In genomic region chr13:90868321-90868920, GRCh38 we compare ENCODE assay signal across 8 cellular contexts.
DNase-seq lines count a peak whose midpoint lies in the region; ATAC-seq, FAIRE-seq and TF ChIP-seq lines count a peak whose summit lies in the region.

No MANE protein-coding gene starts in this region.

- TF ChIP-seq CTCF in esophagus muscularis mucosa (IDR thresholded peaks at IDR 0.05): peak; percentile 34 to 59 (median 47)

- no peaks in the 10 kb centered on the region for H3K4me1 ChIP-seq in esophagus muscularis mucosa
- H3K4me1 ChIP-seq in small intestine (ENCODE audit: control insufficient read depth in 2 of 2, insufficient read depth in 1 of 2, low read depth in 1 of 2, low read length in 1 of 2): no peaks in the 10 kb centered on the region

- no peak overlapping the region for H3K4me3 ChIP-seq in esophagus muscularis mucosa
- H3K4me3 ChIP-seq in small intestine (ENCODE audit: low read depth in 1 of 2, low read length in 2 of 2): no peak overlapping the region

- no peak overlapping the region for H3K27ac ChIP-seq in esophagus muscularis mucosa (replicated peaks in 1 of 4)
- H3K27ac ChIP-seq in small intestine (ENCODE audit: low read depth in 1 of 2, low read length in 1 of 2): no peak overlapping the region

- TF ChIP-seq EP300 in esophagus muscularis mucosa (IDR thresholded peaks at IDR 0.05): no peak

- H3K9me3 ChIP-seq in esophagus muscularis mucosa (no peaks in the 10 kb centered on the region), small intestine (ENCODE audit: control insufficient read depth, low read depth) (no peaks in the 10 kb centered on the region)

- intact Hi-C loops in esophagus muscularis mucosa (cut with DNase I): no loop called here

- no peak for FAIRE-seq in small intestine (lab: Jason Lieb, UNC)

- no peaks in the 10 kb centered on the region for H3K27me3 ChIP-seq in esophagus muscularis mucosa
- no peaks in the 10 kb centered on the region for H3K27me3 ChIP-seq in small intestine (ENCODE audit: control insufficient read depth in 2 of 2, insufficient read depth in 2 of 2, low read length in 2 of 2)

- TF ChIP-seq POLR2A in esophagus muscularis mucosa (IDR thresholded peaks at IDR 0.05; ENCODE audit: low read depth): no peak

- no peaks in the 10 kb centered on the region for H3K36me3 ChIP-seq in esophagus muscularis mucosa
- H3K36me3 ChIP-seq in small intestine (ENCODE audit: control insufficient read depth in 2 of 2, insufficient read depth in 2 of 2, low read length in 2 of 2): no peaks in the 10 kb centered on the region

- 66% methylated on average over 2 of the region's 2 CpGs for WGBS in esophagus muscularis mucosa
- 58 to 64% (median 60%) methylated on average over 2 of the region's 2 CpGs for WGBS in small intestine, 3 donors

- no peak for ATAC-seq in GM18520 (IDR thresholded peaks at IDR 0.05; ENCODE audit: unreplicated experiment)

- DNase-seq in NCI-H2227 (lab: John Stamatoyannopoulos, UW; ENCODE audit: unreplicated experiment) (peak; percentile 11), NCI-H2227 treated with DMSO at 0.1 percent for 48 hours (lab: John Stamatoyannopoulos, UW) (no peak), NCI-H460 (ENCODE audit: extremely low read depth, low read depth) (peak; percentile 19), esophagus muscularis mucosa (ENCODE audit: extremely low spot score) (no peak), small intestine (peak; percentile 4), DMS79 (lab: John Stamatoyannopoulos, UW) (no peak), NK-92 (lab: John Stamatoyannopoulos, UW; ENCODE audit: unreplicated experiment) (no peak)

Comparison
In these comparisons a context has a peak if more than half of its experiments do, and no peak if none do; other contexts are left out.
1. DNase-seq: peak in NCI-H2227 (single experiment), NCI-H460 (single experiment) and small intestine (single experiment); none in NCI-H2227 treated with DMSO at 0.1 percent for 48 hours (single experiment), esophagus muscularis mucosa (single experiment), DMS79 (single experiment) and NK-92 (single experiment).